Comparison of ENCODE assay signal across 9 cellular contexts in genomic region chr15:57541805-57542504, GRCh38. TPM values are rescaled to one million over a fixed set of nuclear protein-coding genes. Genes with fewer than 3 reads are reported as not detected.
DNase-seq lines count a peak whose midpoint lies in the region; ATAC-seq and TF ChIP-seq lines count a peak whose summit lies in the region.
"Had no signal": no experiment of that assay in that cellular context is flagged by ENCODE, and none has a peak within 500 bp of the region (broad histone marks: within the 10 kb centered on the region; RNA-seq: fewer than 3 reads in every experiment).

No MANE protein-coding gene starts in this region.

- DNase-seq in activated CD8-positive, alpha-beta memory T cell treated with anti-CD3 and anti-CD28 coated beads, Interleukin-2, amount 50 U/mL, for 48 hours = peak; percentile 60
- no peak for DNase-seq in activated CD8-positive, alpha-beta memory T cell treated with anti-CD3 and anti-CD28 coated beads, Interleukin-2, amount 50 U/mL, for 4 hours
- peak; percentile 57 for DNase-seq in NAMALWA (ENCODE audit: low spot score)
- DNase-seq in WTC11 (ENCODE audit: low spot score) = peak; percentile 77
- peak; percentile 79 for DNase-seq in fibroblast of villous mesenchyme (ENCODE audit: low read depth)
- peak; percentile 56 to 80 (median 70) for DNase-seq in ovary
- DNase-seq in stimulated activated naive CD4-positive, alpha-beta T cell treated with Interleukin-2 at 50 U/mL for 16 hours (lab: John Stamatoyannopoulos, UW) = no peak

- peak overlapping the region; percentile 89 for H3K27ac Mint-ChIP-seq in WTC11
- H3K27ac Mint-ChIP-seq: dendritic cell treated with granulocyte-macrophage colony-stimulating factor and Interleukin-4, amounts not matched to agents 40 ng/mL and 50 ng/mL, for 4 days had no signal

- H3K4me3 ChIP-seq in fibroblast of villous mesenchyme (ENCODE audit: low read depth, low read length) (no peak overlapping the region), ovary (no peak overlapping the region)

- POLR2A ChIA-PET in WTC11 (lab: Charles Lee) = interaction anchor here (0.6 kb wide), 1 partner anchor 377 kb away, joined by 3 read pairs; no protein-coding TSS in a partner anchor

- H3K36me3 ChIP-seq in ovary = no peaks in the 10 kb centered on the region

- no peak for TF ChIP-seq EP300 in ovary (IDR thresholded peaks at IDR 0.05)

- ATAC-seq in WTC11 = peak; percentile 67
- ATAC-seq in HG03354 (IDR thresholded peaks at IDR 0.05; ENCODE audit: poor library complexity, severe bottlenecking, unreplicated experiment) = no peak

- H3K9me3 ChIP-seq in ovary = no peaks in the 10 kb centered on the region

- no peaks in the 10 kb centered on the region for H3K9me3 Mint-ChIP-seq in WTC11

- H3K4me1 Mint-ChIP-seq in WTC11 = no peaks in the 10 kb centered on the region

- H3K4me1 ChIP-seq in ovary (ENCODE audit: insufficient read depth) = no peaks in the 10 kb centered on the region

- 43 to 50% (median 47%) methylated on average over 7 of the region's 7 CpGs for WGBS in ovary, 3 donors

- TF ChIP-seq CTCF in WTC11 (IDR thresholded peaks at IDR 0.05) = peak; percentile 60
- peak; percentile 94 for TF ChIP-seq CTCF in fibroblast of villous mesenchyme (IDR thresholded peaks at IDR 0.05; ENCODE audit: insufficient read depth, low read depth, low read length)
- TF ChIP-seq CTCF in ovary (IDR thresholded peaks at IDR 0.05) = peak; percentile 39 to 42 (median 39)

- no peaks in the 10 kb centered on the region for H3K27me3 ChIP-seq in ovary

- intact Hi-C loops in ovary (cut with DNase I) = no loop called here

- no peak for TF ChIP-seq POLR2A in ovary (IDR thresholded peaks at IDR 0.05)

- no peaks in the 10 kb centered on the region for H3K27me3 Mint-ChIP-seq in WTC11 (ENCODE audit: low read depth)

- H3K36me3 Mint-ChIP-seq in WTC11 = peaks cover 37% of the 10 kb centered on the region

- CTCF ChIA-PET in WTC11 (lab: Charles Lee) = interaction anchor here (0.5 to 3.1 kb wide), 50 partner anchors 8 to 395 kb away, joined by 3 to 46 read pairs (median 4); partner anchors contain the start of genes CGNL1 and MYZAP

- no peak overlapping the region for H3K27ac ChIP-seq in ovary

- no peak overlapping the region for H3K4me3 Mint-ChIP-seq in WTC11
- H3K4me3 Mint-ChIP-seq: dendritic cell treated with granulocyte-macrophage colony-stimulating factor and Interleukin-4, amounts not matched to agents 40 ng/mL and 50 ng/mL, for 4 days had no signal

TF ChIP-seq in WTC11, 78 proteins besides CTCF, POLR2A, EP300 and RAD21:
- no peak for TF ChIP-seq NR3C1 (CRISPR knock-in tag; conservative IDR thresholded peaks at IDR 0.05; ENCODE audit: low read depth)
- TF ChIP-seq NFATC4 (CRISPR knock-in tag; IDR thresholded peaks at IDR 0.05) = no peak
- TF ChIP-seq HMGA2 (CRISPR knock-in tag; IDR thresholded peaks at IDR 0.05) = no peak
- no peak for TF ChIP-seq NR2C2 (CRISPR knock-in tag; IDR thresholded peaks at IDR 0.05)
- TF ChIP-seq ZNF138 (CRISPR knock-in tag; conservative IDR thresholded peaks at IDR 0.05) = no peak
- TF ChIP-seq GRHL2 (CRISPR knock-in tag; IDR thresholded peaks at IDR 0.05; ENCODE audit: insufficient replicate concordance, severe bottlenecking) = no peak

RNA-seq across cellular contexts. Expression of gene MYZAP, which starts 49.7 kb away (rescaled TPM):
- 0.60 to 0.73 TPM (median 0.68 TPM) in 3 replicates for total RNA-seq in WTC11 (2021)
- under 0.01 and 0.43 TPM in 2 replicates for total RNA-seq in fibroblast of villous mesenchyme
- total RNA-seq in ovary = 10 to 100 TPM in 1 of 7 donors, 1 to 10 TPM in 6; 1.1 to 11.0 (median 3.9) TPM
- polyA plus RNA-seq in ovary = 10 to 100 TPM in 1 of 2 donors, 1 to 10 TPM in 1; 7.3 to 11.3 TPM

Comparison
In these comparisons a context has a peak if more than half of its experiments do, and no peak if none do; other contexts are left out.
1. DNase-seq: peak in activated CD8-positive, alpha-beta memory T cell treated with anti-CD3 and anti-CD28 coated beads, Interleukin-2, amount 50 U/mL, for 48 hours (single experiment), NAMALWA (single experiment), WTC11 (single experiment), fibroblast of villous mesenchyme (single experiment) and ovary (5 of 5); none in activated CD8-positive, alpha-beta memory T cell treated with anti-CD3 and anti-CD28 coated beads, Interleukin-2, amount 50 U/mL, for 4 hours (single experiment) and stimulated activated naive CD4-positive, alpha-beta T cell treated with Interleukin-2 at 50 U/mL for 16 hours (single experiment).
2. CTCF ChIP-seq: peak in every context shown above with its lines; median percentile 94 in fibroblast of villous mesenchyme; 60 in WTC11; 39 in ovary.